In the genomic region with DNA sequence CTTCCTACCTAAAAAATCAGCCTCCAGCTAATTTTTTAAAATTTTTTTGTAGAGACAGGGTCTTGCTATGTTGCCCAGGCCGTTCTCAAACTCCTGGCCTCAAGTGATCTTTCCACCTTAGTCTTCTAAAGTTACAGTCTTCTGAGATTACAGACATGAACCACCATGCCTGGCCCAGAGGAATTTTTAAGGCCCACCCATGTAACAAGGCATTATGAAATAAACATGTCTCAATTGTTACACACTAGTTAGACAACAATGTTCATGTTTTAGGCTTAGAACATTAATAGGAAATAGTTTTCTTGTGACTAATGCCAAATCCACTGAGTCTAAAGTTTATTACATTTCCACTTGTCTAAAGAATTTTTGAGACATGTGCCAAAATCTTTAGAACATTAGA, we compare ENCODE assay signal across 17 cellular contexts.
DNase-seq lines count a peak whose midpoint lies in the region; TF ChIP-seq lines count a peak whose summit lies in the region.
"Had no signal": no experiment of that assay in that cellular context is flagged by ENCODE, and none has a peak within 500 bp of the region (broad histone marks: within the 10 kb centered on the region; RNA-seq: fewer than 3 reads in every experiment).

No MANE protein-coding gene starts in this region.

- H3K9me3 ChIP-seq in A673 (ENCODE audit: low read depth, low read length, poor library complexity, severe bottlenecking) (no peaks in the 10 kb centered on the region), esophagus muscularis mucosa (no peaks in the 10 kb centered on the region), adrenal gland (replicated peaks in 1 of 3) (no peaks in the 10 kb centered on the region)

- H3K4me1 Mint-ChIP-seq in activated CD4-positive, alpha-beta T cell treated with anti-CD3 and anti-CD28 coated beads, Interleukin-2, amount 10 ng/mL, durations not matched to agents 24 days and 14 days = no peaks in the 10 kb centered on the region

- no peaks in the 10 kb centered on the region for H3K36me3 ChIP-seq in A673 (ENCODE audit: insufficient read depth, low read length, poor library complexity, severe bottlenecking)
- no peaks in the 10 kb centered on the region for H3K36me3 ChIP-seq in esophagus muscularis mucosa
- H3K36me3 ChIP-seq in adrenal gland (replicated peaks in 1 of 2) = no peaks in the 10 kb centered on the region

- TF ChIP-seq CTCF in A673 (conservative IDR thresholded peaks at IDR 0.05; ENCODE audit: low read depth, low read length) (no peak), esophagus muscularis mucosa (IDR thresholded peaks at IDR 0.05) (no peak), adrenal gland (IDR thresholded peaks at IDR 0.05) (no peak)

- no peak overlapping the region for H3K27ac Mint-ChIP-seq in activated CD4-positive, alpha-beta T cell treated with anti-CD3 and anti-CD28 coated beads, Interleukin-2, amount 10 ng/mL, durations not matched to agents 24 days and 14 days
- H3K27ac Mint-ChIP-seq: activated CD8-positive, alpha-beta T cell treated with anti-CD3 and anti-CD28 coated beads, Interleukin-2, amount 10 ng/mL, durations not matched to agents 7 days and 5 days; T-helper 2 cell treated with Interferon-gamma antibody and Interleukin-4, amounts not matched to agents 5 μg/mL and 100 μg/mL, for 36 hours had no signal

- no TSS peak for BruUV-seq in A673 (replicated peaks; lab: Mats Ljungman, UMichigan)

- TF ChIP-seq POLR2A in esophagus muscularis mucosa (IDR thresholded peaks at IDR 0.05; ENCODE audit: low read depth) (no peak), adrenal gland (IDR thresholded peaks at IDR 0.05) (no peak)

- no peaks in the 10 kb centered on the region for H3K36me3 Mint-ChIP-seq in activated CD4-positive, alpha-beta T cell treated with anti-CD3 and anti-CD28 coated beads, Interleukin-2, amount 10 ng/mL, durations not matched to agents 24 days and 14 days (ENCODE audit: low read depth)
- H3K36me3 Mint-ChIP-seq: naive B cell had no signal

- H3K9me3 Mint-ChIP-seq in activated CD4-positive, alpha-beta T cell treated with anti-CD3 and anti-CD28 coated beads, Interleukin-2, amount 10 ng/mL, durations not matched to agents 24 days and 14 days = no peaks in the 10 kb centered on the region
- H3K9me3 Mint-ChIP-seq: T-helper 2 cell treated with Interferon-gamma antibody and Interleukin-4, amounts not matched to agents 5 μg/mL and 100 μg/mL, for 36 hours had no signal

- H3K4me1 ChIP-seq in A673 (ENCODE audit: insufficient read depth, low read length, poor library complexity, severe bottlenecking) = peaks cover 16% of the 10 kb centered on the region
- H3K4me1 ChIP-seq in esophagus muscularis mucosa = peaks cover 0 to 26% (median 0%) of the 10 kb centered on the region in 4 donors
- H3K4me1 ChIP-seq in adrenal gland (replicated peaks in 1 of 2) = no peaks in the 10 kb centered on the region

- H3K27me3 ChIP-seq in A673 (replicated peaks; ENCODE audit: insufficient read depth, low read depth, low read length, poor library complexity) (no peaks in the 10 kb centered on the region), esophagus muscularis mucosa (no peaks in the 10 kb centered on the region), adrenal gland (no peaks in the 10 kb centered on the region)

- POLR2A ChIA-PET in A673 (lab: Charles Lee; ENCODE audit: low non-redundant PET) = no interaction called here

- intact Hi-C loops in A673 (cut with micrococcal nuclease; ENCODE audit: unreplicated experiment) = no loop called here
- intact Hi-C loops in esophagus muscularis mucosa (cut with DNase I) = no loop called here
- intact Hi-C loops in adrenal gland (cut with DNase I) = no loop called here
- intact Hi-C loops in activated CD4-positive, alpha-beta T cell treated with anti-CD3 and anti-CD28 coated beads, Interleukin-2, amount 10 ng/mL, durations not matched to agents 24 days and 14 days (cut with micrococcal nuclease) = no loop called here

- CTCF ChIA-PET in A673 (lab: Charles Lee) = no interaction called here

- TF ChIP-seq EP300 in esophagus muscularis mucosa (IDR thresholded peaks at IDR 0.05) = no peak

- H3K27me3 Mint-ChIP-seq in activated CD4-positive, alpha-beta T cell treated with anti-CD3 and anti-CD28 coated beads, Interleukin-2, amount 10 ng/mL, durations not matched to agents 24 days and 14 days = no peaks in the 10 kb centered on the region
- H3K27me3 Mint-ChIP-seq: naive B cell had no signal

- 65% methylated on average over 1 of the region's 1 CpG for WGBS in esophagus muscularis mucosa
- 46 to 65% (median 50%) methylated on average over 1 of the region's 1 CpG for WGBS in adrenal gland, 4 donors

- no peak overlapping the region for H3K4me3 Mint-ChIP-seq in activated CD4-positive, alpha-beta T cell treated with anti-CD3 and anti-CD28 coated beads, Interleukin-2, amount 10 ng/mL, durations not matched to agents 24 days and 14 days
- H3K4me3 Mint-ChIP-seq: activated CD8-positive, alpha-beta T cell treated with anti-CD3 and anti-CD28 coated beads, Interleukin-2, amount 10 ng/mL, durations not matched to agents 7 days and 5 days; T-helper 2 cell treated with Interferon-gamma antibody and Interleukin-4, amounts not matched to agents 5 μg/mL and 100 μg/mL, for 36 hours had no signal

- DNase-seq in A673 (ENCODE audit: low spot score) (peak; percentile 32), M059J (ENCODE audit: low read depth) (peak; percentile 71), esophagus muscularis mucosa (ENCODE audit: extremely low spot score) (no peak), myocyte (ENCODE audit: low read depth) (peak; percentile 63), NCI-H1436 (lab: John Stamatoyannopoulos, UW) (no peak), T-helper 9 cell (no peak), adrenal gland (no peak)
- no peak for DNase-seq in activated CD4-positive, alpha-beta T cell treated with anti-CD3 and anti-CD28 coated beads, Interleukin-2, amount 10 ng/mL, durations not matched to agents 24 days and 14 days
- DNase-seq: 8988T; activated CD8-positive, alpha-beta T cell treated with anti-CD3 and anti-CD28 coated beads, Interleukin-2, amount 10 ng/mL, durations not matched to agents 7 days and 5 days; activated gamma-delta T cell; central memory CD4-positive, alpha-beta T cell; islet precursor cell; naive B cell; NCI-H526 treated with DMSO at 0.1 percent for 48 hours had no signal

- H3K27ac ChIP-seq in A673 (ENCODE audit: low read depth, low read length, poor library complexity, severe bottlenecking) = peak overlapping the region; percentile 3
- H3K27ac ChIP-seq in esophagus muscularis mucosa (replicated peaks in 1 of 4) = peak overlapping the region in 3 of 4 donors; percentile 16 to 49 (median 25)
- peak overlapping the region in 1 of 5 donors; percentile 31 for H3K27ac ChIP-seq in adrenal gland
- H3K27ac ChIP-seq: KMS-11 had no signal

- no peak overlapping the region for H3K4me3 ChIP-seq in A673 (ENCODE audit: low read depth, low read length, poor library complexity, severe bottlenecking)
- H3K4me3 ChIP-seq in esophagus muscularis mucosa = no peak overlapping the region
- no peak overlapping the region for H3K4me3 ChIP-seq in adrenal gland

Comparison
In these comparisons a context has a peak if more than half of its experiments do, and no peak if none do; other contexts are left out.
1. DNase-seq: peak in A673 (single experiment), M059J (single experiment) and myocyte (single experiment); none in esophagus muscularis mucosa (single experiment), NCI-H1436 (single experiment), T-helper 9 cell (single experiment), adrenal gland (0 of 7) and activated CD4-positive, alpha-beta T cell treated with anti-CD3 and anti-CD28 coated beads, Interleukin-2, amount 10 ng/mL, durations not matched to agents 24 days and 14 days (single experiment).